8 cellular contexts compared by ENCODE assay signal in genomic region chr9:129139993-129140396, GRCh38. TPM values are rescaled to one million over a fixed set of nuclear protein-coding genes. Genes with fewer than 3 reads are reported as not detected.
DNase-seq lines count a peak whose midpoint lies in the region; ATAC-seq and TF ChIP-seq lines count a peak whose summit lies in the region.

No MANE protein-coding gene starts in this region.

- H3K4me2 ChIP-seq in PC-9: peak overlapping the region; percentile 100

- ATAC-seq in GM21367 (IDR thresholded peaks at IDR 0.05; ENCODE audit: unreplicated experiment): peak; percentile 55

- peak overlapping the region; percentile 86 to 95 (median 90) for H3K4me3 Mint-ChIP-seq in CD4-positive, alpha-beta memory T cell

- POLR2A ChIA-PET in CD4-positive, alpha-beta memory T cell (lab: Charles Lee; ENCODE audit: partially characterized antibody): interaction anchor here (0.6 to 6.0 kb wide), 19 partner anchors 9 to 653 kb away, joined by 3 to 85 read pairs (median 5); partner anchors contain the start of genes CRAT, DOLPP1, IER5L and NTMT1
- POLR2A ChIA-PET in PC-9 (lab: Charles Lee; ENCODE audit: unreplicated experiment): interaction anchor here (0.6 to 1.7 kb wide), 15 partner anchors 27 to 637 kb away, joined by 3 to 22 read pairs (median 5); partner anchors contain the start of gene IER5L

- WGBS in esophagus squamous epithelium, 2 donors: 0 to 1% methylated on average over 11 of the region's 11 CpGs

- TSS peak; percentile 85 for BruUV-seq in PC-9 (replicated peaks; lab: Mats Ljungman, UMichigan)

- H3K9ac ChIP-seq in HUES48 (ENCODE audit: low read depth, low read length): peak overlapping the region; percentile 85

- peaks cover 19 to 39% of the 10 kb centered on the region in 2 donors for H3K36me3 Mint-ChIP-seq in CD4-positive, alpha-beta memory T cell

- H3K27ac ChIP-seq in CD4-positive, alpha-beta memory T cell (ENCODE audit: low read depth, low read length): peak overlapping the region; percentile 90
- H3K27ac ChIP-seq in HUES48 (ENCODE audit: low read depth, low read length): peak overlapping the region; percentile 100
- peak overlapping the region; percentile 100 for H3K27ac ChIP-seq in PC-9
- H3K27ac ChIP-seq in esophagus squamous epithelium: peak overlapping the region; percentile 97 to 99 (median 99)

- H3K36me3 ChIP-seq in CD4-positive, alpha-beta memory T cell (ENCODE audit: insufficient read depth, low read length): peaks cover 32% of the 10 kb centered on the region
- H3K36me3 ChIP-seq in HUES48 (ENCODE audit: control insufficient read depth, insufficient read depth, low read length) (peaks cover 52% of the 10 kb centered on the region), PC-9 (ENCODE audit: low read depth) (0 out of 2 replicates have a peak, but pooled peaks cover 5% of the 10 kb centered on the region), esophagus squamous epithelium (peaks cover 13 to 61% (median 26%) of the 10 kb centered on the region in 3 donors)

- no peaks in the 10 kb centered on the region for H3K27me3 Mint-ChIP-seq in CD4-positive, alpha-beta memory T cell

- no peak for TF ChIP-seq CTCF in PC-9 (conservative IDR thresholded peaks at IDR 0.05)
- peak in 1 of 6 experiments; percentile 16 for TF ChIP-seq CTCF in esophagus squamous epithelium (IDR thresholded peaks at IDR 0.05)

- no peaks in the 10 kb centered on the region for H4K20me1 ChIP-seq in PC-9 (ENCODE audit: insufficient read depth)

- H3K9me2 ChIP-seq in PC-9 (ENCODE audit: insufficient read depth): no peaks in the 10 kb centered on the region

- H3K27ac Mint-ChIP-seq in CD4-positive, alpha-beta memory T cell: peak overlapping the region; percentile 90 to 99 (median 92)

- intact Hi-C loops in CD4-positive, alpha-beta memory T cell (cut with micrococcal nuclease): loop anchor here (1.0 to 2.0 kb wide), 7 partner anchors 9 to 643 kb away; partner anchors contain the start of genes CRAT and PTPA
- intact Hi-C loops in PC-9 (cut with micrococcal nuclease; ENCODE audit: unreplicated experiment) (loop anchor here (1.0 kb wide), 9 partner anchors 27 to 484 kb away; no protein-coding TSS in a partner anchor), esophagus squamous epithelium (cut with DNase I) (loop anchor here (5.0 to 10.0 kb wide), 3 partner anchors 37 to 472 kb away; partner anchors contain the start of gene IER5L)

- H3K27me3 ChIP-seq in CD4-positive, alpha-beta memory T cell (ENCODE audit: insufficient read depth, low read length): no peaks in the 10 kb centered on the region
- H3K27me3 ChIP-seq in HUES48 (ENCODE audit: control insufficient read depth, insufficient read depth, low read length) (no peaks in the 10 kb centered on the region), PC-9 (ENCODE audit: insufficient read depth, low read depth) (no peaks in the 10 kb centered on the region), esophagus squamous epithelium (no peaks in the 10 kb centered on the region)

- H3F3A ChIP-seq in PC-9 (ENCODE audit: insufficient read depth, low read depth): peaks cover 35% of the 10 kb centered on the region; the same call in 1 of the 2 replicates

- no peak overlapping the region for H2AFZ ChIP-seq in PC-9

- DNase-seq in CD4-positive, alpha-beta memory T cell: peak; percentile 70 to 92 (median 73)
- DNase-seq in PC-9: peak; percentile 85 to 95
- peak; percentile 83 to 84 for DNase-seq in activated T-cell treated with anti-CD3 and anti-CD28 coated beads, Interleukin-2, amount 50 U/mL, for 48 hours
- DNase-seq in esophagus squamous epithelium (lab: John Stamatoyannopoulos, UW): peak; percentile 81
- peak; percentile 100 for DNase-seq in myocyte (ENCODE audit: low read depth)
- peak; percentile 67 to 86 for DNase-seq in stimulated activated CD8-positive, alpha-beta memory T cell treated with anti-CD3 and anti-CD28 coated beads, Interleukin-7, amount 100 ng/mL, for 48 hours (ENCODE audit: extremely low read depth in 1 of 2, low read depth in 1 of 2)

- peak overlapping the region; percentile 78 to 82 for H3K4me3 ChIP-seq in CD4-positive, alpha-beta memory T cell (ENCODE audit: low read length in 2 of 2)
- H3K4me3 ChIP-seq in HUES48 (ENCODE audit: low read depth, low read length) (peak overlapping the region; percentile 51), PC-9 (peak overlapping the region; percentile 91), esophagus squamous epithelium (peak overlapping the region; percentile 32 to 63 (median 46))

- peaks cover 38% of the 10 kb centered on the region for H3K4me1 ChIP-seq in CD4-positive, alpha-beta memory T cell (ENCODE audit: insufficient read depth, low read length)
- peaks cover 43% of the 10 kb centered on the region for H3K4me1 ChIP-seq in HUES48 (ENCODE audit: control insufficient read depth, insufficient read depth, low read length)
- peaks cover 43% of the 10 kb centered on the region for H3K4me1 ChIP-seq in PC-9 (replicated peaks; ENCODE audit: insufficient read depth)
- H3K4me1 ChIP-seq in esophagus squamous epithelium: peaks cover 57 to 79% (median 63%) of the 10 kb centered on the region in 3 donors

- peaks cover 19% of the 10 kb centered on the region for H3K79me2 ChIP-seq in PC-9 (ENCODE audit: low read depth)

- CTCF ChIA-PET in CD4-positive, alpha-beta memory T cell (lab: Charles Lee; ENCODE audit: partially characterized antibody): interaction anchor here (0.7 to 10.5 kb wide), 29 partner anchors 10 to 678 kb away, joined by 3 to 151 read pairs (median 5); partner anchors contain the start of genes C9orf50, DOLPP1, IER5L and NTMT1
- CTCF ChIA-PET in PC-9 (lab: Charles Lee): interaction anchor here (0.5 to 2.7 kb wide), 14 partner anchors 9 to 643 kb away, joined by 3 to 21 read pairs (median 4); partner anchors contain the start of gene IER5L

- no peaks in the 10 kb centered on the region for H3K9me3 ChIP-seq in CD4-positive, alpha-beta memory T cell (ENCODE audit: control insufficient read depth in 1 of 2, low read length in 2 of 2)
- no peaks in the 10 kb centered on the region for H3K9me3 ChIP-seq in HUES48 (ENCODE audit: control insufficient read depth, insufficient read depth, low read length)
- H3K9me3 ChIP-seq in PC-9 (ENCODE audit: insufficient read depth, low read depth): no peaks in the 10 kb centered on the region
- no peaks in the 10 kb centered on the region for H3K9me3 ChIP-seq in esophagus squamous epithelium

- no peaks in the 10 kb centered on the region for H3K9me3 Mint-ChIP-seq in CD4-positive, alpha-beta memory T cell

- TF ChIP-seq POLR2A in esophagus squamous epithelium (IDR thresholded peaks at IDR 0.05): peak in 2 of 4 donors; percentile 14 to 65

- H3K4me1 Mint-ChIP-seq in CD4-positive, alpha-beta memory T cell: peaks cover 15 to 37% (median 29%) of the 10 kb centered on the region in 4 donors

RNA-seq across cellular contexts. Expression of gene PTPA, which starts 28.8 kb away (rescaled TPM):
- 10 to 100 TPM; 49.0 to 51.3 TPM for total RNA-seq in CD4-positive, alpha-beta memory T cell
- polyA plus RNA-seq in CD4-positive, alpha-beta memory T cell: 10 to 100 TPM; 10.8 to 14.1 TPM
- total RNA-seq in PC-9 (2021) (182 and 197 TPM in 2 replicates), esophagus squamous epithelium (100 to 1,000 TPM in 1 of 4 donors, 10 to 100 TPM in 3; 59.1 to 110 (median 80.6) TPM), myocyte (99.5 and 144 TPM in 2 replicates)
- 110 TPM for polyA plus RNA-seq in myocyte (2012)

RNA-seq across cellular contexts. Expression of gene CRAT, which starts 29.4 kb away (rescaled TPM):
- total RNA-seq in CD4-positive, alpha-beta memory T cell: 10 to 100 TPM; 11.2 to 12.4 TPM
- 10 to 100 TPM in 1 of 2 donors, 1 to 10 TPM in 1; 8.7 to 21.0 TPM for polyA plus RNA-seq in CD4-positive, alpha-beta memory T cell
- total RNA-seq in PC-9 (2021): 40.3 and 60.0 TPM in 2 replicates
- total RNA-seq in esophagus squamous epithelium: 10 to 100 TPM; 25.3 to 61.5 (median 44.9) TPM
- total RNA-seq in myocyte: 87.3 and 102 TPM in 2 replicates
- polyA plus RNA-seq in myocyte (2012): 51.3 TPM

RNA-seq across cellular contexts. Expression of gene IER5L, which starts 38.1 kb away (rescaled TPM):
- total RNA-seq in CD4-positive, alpha-beta memory T cell: 1 to 10 TPM; 3.1 to 3.6 TPM
- polyA plus RNA-seq in CD4-positive, alpha-beta memory T cell: under 1 TPM; 0.07 to 0.08 TPM
- total RNA-seq in PC-9 (2021): 35.5 and 37.3 TPM in 2 replicates
- total RNA-seq in esophagus squamous epithelium: 1 to 10 TPM; 6.1 to 8.7 (median 7.2) TPM
- 27.9 and 38.4 TPM in 2 replicates for total RNA-seq in myocyte
- 14.9 TPM for polyA plus RNA-seq in myocyte (2012)

RNA-seq across cellular contexts. Expression of gene DOLPP1, which starts 59.1 kb away (rescaled TPM):
- total RNA-seq in CD4-positive, alpha-beta memory T cell: 10 to 100 TPM; 11.4 to 13.0 TPM
- 10 to 100 TPM; 10.1 to 12.8 TPM for polyA plus RNA-seq in CD4-positive, alpha-beta memory T cell
- total RNA-seq in PC-9 (2021) (21.5 and 24.4 TPM in 2 replicates), esophagus squamous epithelium (10 to 100 TPM in 3 of 4 donors, 1 to 10 TPM in 1; 9.7 to 23.0 (median 19.3) TPM), myocyte (11.2 and 11.6 TPM in 2 replicates)
- 12.3 TPM for polyA plus RNA-seq in myocyte (2012)

Comparison
In these comparisons a context has a peak if more than half of its experiments do, and no peak if none do; other contexts are left out.
1. Peak in every context shown above with its lines: DNase-seq, ATAC-seq, H3K4me3 ChIP-seq and H3K27ac ChIP-seq.